In genomic region chr1:45490121-45490622, GRCh38 we compare ENCODE assay signal across 8 cellular contexts. TPM values are rescaled to one million over a fixed set of nuclear protein-coding genes. Genes with fewer than 3 reads are reported as not detected.
A peak's percentile ranks its signal among the peaks of the same experiment; 100 is the strongest.
DNase-seq lines count a peak whose midpoint lies in the region; ATAC-seq and TF ChIP-seq lines count a peak whose summit lies in the region.

No MANE protein-coding gene starts in this region.

- DNase-seq in AG04450 (ENCODE audit: low read depth, low spot score) (no peak), coronary artery (ENCODE audit: low spot score) (no peak), mesenchymal stem cell (peak; percentile 51), putamen (ENCODE audit: low spot score) (no peak), NCI-H2196 treated with DMSO at 0.1 percent for 48 hours (lab: John Stamatoyannopoulos, UW; ENCODE audit: unreplicated experiment) (no peak)
- DNase-seq in activated CD4-positive, alpha-beta T cell treated with anti-CD3 and anti-CD28 coated beads, Interleukin-2, amount 50 U/mL, for 1 hour = no peak

- peak overlapping the region in 1 of 2 experiments; percentile 24 for H3K4ac ChIP-seq in mesenchymal stem cell (ENCODE audit: low read depth in 1 of 2, low read length in 2 of 2)

- H4K91ac ChIP-seq in mesenchymal stem cell (ENCODE audit: low read length) = no peak overlapping the region

- H3K14ac ChIP-seq in mesenchymal stem cell (ENCODE audit: low read length in 2 of 2) = peak overlapping the region in 1 of 2 experiments; percentile 49

- no peak overlapping the region for H2BK15ac ChIP-seq in mesenchymal stem cell (ENCODE audit: low read depth, poor library complexity, severe bottlenecking)

- CTCF ChIA-PET in AG04450 (lab: Charles Lee) = interaction anchor here (0.7 to 10.0 kb wide), 5 partner anchors 9 to 476 kb away, joined by 3 to 456 read pairs (median 3); no protein-coding TSS in a partner anchor

- H2BK5ac ChIP-seq in mesenchymal stem cell (ENCODE audit: low read depth, low read length, poor library complexity, severe bottlenecking) = no peak overlapping the region

- H3K27ac ChIP-seq in AG04450 (ENCODE audit: low read depth, low read length) (no peak overlapping the region), KOPT-K1 (ENCODE audit: low read depth, low read length, poor library complexity, severe bottlenecking) (peak overlapping the region; percentile 46), coronary artery (peak overlapping the region; percentile 84 to 88), mesenchymal stem cell (ENCODE audit: low read length, poor library complexity, severe bottlenecking) (no peak overlapping the region)

- TF ChIP-seq CTCF in AG04450 (IDR thresholded peaks at IDR 0.05; ENCODE audit: low read depth, low read length) = no peak
- TF ChIP-seq CTCF in coronary artery (IDR thresholded peaks at IDR 0.05) = no peak

- H4K8ac ChIP-seq in mesenchymal stem cell (ENCODE audit: low read length) = no peak overlapping the region

- H3K79me1 ChIP-seq in mesenchymal stem cell (replicated peaks; ENCODE audit: low read length, poor library complexity, severe bottlenecking) = no peaks in the 10 kb centered on the region

- H3K4me3 ChIP-seq in AG04450 (ENCODE audit: low read depth, low read length) = peak overlapping the region; percentile 85
- peak overlapping the region; percentile 83 for H3K4me3 ChIP-seq in coronary artery
- peak overlapping the region; percentile 74 to 94 for H3K4me3 ChIP-seq in mesenchymal stem cell (ENCODE audit: insufficient read depth in 1 of 2, low read depth in 1 of 2, low read length in 2 of 2)

- H3K4me1 ChIP-seq in mesenchymal stem cell (ENCODE audit: control insufficient read depth, insufficient read depth, low read depth, low read length) = peaks cover 4% of the 10 kb centered on the region

- H2AFZ ChIP-seq in mesenchymal stem cell (ENCODE audit: low read depth, low read length) = peak overlapping the region; percentile 99

- peak overlapping the region in 1 of 2 experiments; percentile 25 for H3K23ac ChIP-seq in mesenchymal stem cell (ENCODE audit: low read length in 2 of 2)

- no peak for ATAC-seq in HG03135 (IDR thresholded peaks at IDR 0.05; ENCODE audit: unreplicated experiment)

- no peak overlapping the region for H2BK12ac ChIP-seq in mesenchymal stem cell (ENCODE audit: low read length in 2 of 2)

- H2BK120ac ChIP-seq in mesenchymal stem cell (ENCODE audit: low read depth, low read length) = no peak overlapping the region

- H3K27me3 ChIP-seq in AG04450 (ENCODE audit: control insufficient read depth, insufficient read depth, low read length) (no peaks in the 10 kb centered on the region), mesenchymal stem cell (ENCODE audit: control insufficient read depth in 1 of 2, insufficient read depth in 1 of 2, low read length in 2 of 2) (peaks cover 0 to 8% of the 10 kb centered on the region in 2 experiments)

- WGBS in mesenchymal stem cell = under 1% methylated on average over 17 of the region's 17 CpGs

- H3K18ac ChIP-seq in mesenchymal stem cell (ENCODE audit: low read depth in 1 of 2, low read length in 2 of 2) = peak overlapping the region in 1 of 2 experiments; percentile 67

- H3K9ac ChIP-seq in mesenchymal stem cell (ENCODE audit: low read length) = peak overlapping the region; percentile 89

- peak overlapping the region; percentile 98 for H3K4me2 ChIP-seq in mesenchymal stem cell (ENCODE audit: low read length, poor library complexity, severe bottlenecking)

- no peaks in the 10 kb centered on the region for H3K36me3 ChIP-seq in KOPT-K1 (ENCODE audit: insufficient read depth, low read length)
- H3K36me3 ChIP-seq in mesenchymal stem cell (ENCODE audit: control insufficient read depth in 1 of 2, insufficient read depth in 2 of 2, low read depth in 1 of 2, low read length in 2 of 2) = no peaks in the 10 kb centered on the region

- H3K9me3 ChIP-seq in AG04450 (ENCODE audit: control insufficient read depth, insufficient read depth, low read length) (no peaks in the 10 kb centered on the region; the same call in 1 of the 2 replicates), KOPT-K1 (ENCODE audit: insufficient read depth, low read length, poor library complexity, severe bottlenecking) (no peaks in the 10 kb centered on the region), mesenchymal stem cell (ENCODE audit: control insufficient read depth, low read length) (no peaks in the 10 kb centered on the region)

- no peak overlapping the region for H2AK5ac ChIP-seq in mesenchymal stem cell (ENCODE audit: low read length, severe bottlenecking)

- POLR2A ChIA-PET in AG04450 (lab: Yijun Ruan, JAX) = interaction anchor here (0.6 to 5.2 kb wide), 8 partner anchors 10 to 478 kb away, joined by 3 to 33 read pairs (median 4); partner anchors contain the start of genes CCDC163, MMACHC, MUTYH and PRDX1

RNA-seq across cellular contexts. Expression of gene TESK2, which starts 0.8 kb away (rescaled TPM):
- 2.5 and 2.6 TPM in 2 replicates for polyA plus RNA-seq in AG04450 (2011; rRNA removed)
- 2.7 and 3.4 TPM in 2 replicates for polyA minus RNA-seq in AG04450 (2011; rRNA and poly(A)+ RNA removed)
- polyA plus RNA-seq in mesenchymal stem cell (2013, experiment 1 of 2) = 4.2 TPM
- polyA plus RNA-seq in mesenchymal stem cell (2013, experiment 2 of 2) = 4.2 TPM

RNA-seq across cellular contexts. Expression of gene CCDC163, which starts 9.7 kb away (rescaled TPM):
- 0.89 and 1.0 TPM in 2 replicates for polyA plus RNA-seq in AG04450 (2011; rRNA removed)
- 0.87 and 1.6 TPM in 2 replicates for polyA minus RNA-seq in AG04450 (2011; rRNA and poly(A)+ RNA removed)
- 1.6 TPM for polyA plus RNA-seq in mesenchymal stem cell (2013, experiment 1 of 2)
- 1.9 TPM for polyA plus RNA-seq in mesenchymal stem cell (2013, experiment 2 of 2)

RNA-seq across cellular contexts. Expression of gene MMACHC, which starts 9.9 kb away (rescaled TPM):
- 4.4 and 4.5 TPM in 2 replicates for polyA plus RNA-seq in AG04450 (2011; rRNA removed)
- 12.4 and 18.7 TPM in 2 replicates for polyA minus RNA-seq in AG04450 (2011; rRNA and poly(A)+ RNA removed)
- polyA plus RNA-seq in mesenchymal stem cell (2013, experiment 1 of 2) = 4.6 TPM
- polyA plus RNA-seq in mesenchymal stem cell (2013, experiment 2 of 2) = 5.7 TPM

RNA-seq across cellular contexts. Expression of gene PRDX1, which starts 31.5 kb away (rescaled TPM):
- 988 and 1,110 TPM in 2 replicates for polyA plus RNA-seq in AG04450 (2011; rRNA removed)
- polyA minus RNA-seq in AG04450 (2011; rRNA and poly(A)+ RNA removed) = 183 and 255 TPM in 2 replicates
- polyA plus RNA-seq in mesenchymal stem cell (2013, experiment 1 of 2) = 543 TPM
- 562 TPM for polyA plus RNA-seq in mesenchymal stem cell (2013, experiment 2 of 2)

Comparison
In these comparisons a context has a peak if more than half of its experiments do, and no peak if none do; other contexts are left out.
1. H3K27ac ChIP-seq: peak in KOPT-K1 (single experiment) and coronary artery (2 of 2); none in AG04450 (single experiment) and mesenchymal stem cell (single experiment).
2. Peak in every context shown above with its lines, with median percentiles within 50 percentile points of each other: H3K4me3 ChIP-seq.